Comparison of ENCODE assay signal across 28 cellular contexts in genomic region chr15:87871738-87872315, GRCh38.
DNase-seq lines count a peak whose midpoint lies in the region; ATAC-seq and TF ChIP-seq lines count a peak whose summit lies in the region.
"Had no signal": no experiment of that assay in that cellular context is flagged by ENCODE, and none has a peak within 500 bp of the region (broad histone marks: within the 10 kb centered on the region; RNA-seq: fewer than 3 reads in every experiment).

No MANE protein-coding gene starts in this region.

- H3K27ac ChIP-seq in ACC112 (ENCODE audit: low read depth, low read length) (peak overlapping the region; percentile 91), right atrium auricular region (no peak overlapping the region)
- H3K27ac ChIP-seq: C4-2B had no signal

- no peaks in the 10 kb centered on the region for H3K79me2 ChIP-seq in ACC112 (ENCODE audit: control insufficient read depth, insufficient read depth, low read length, unreplicated experiment)

- TF ChIP-seq CTCF in fibroblast of villous mesenchyme (IDR thresholded peaks at IDR 0.05; ENCODE audit: insufficient read depth, low read depth, low read length) (no peak), right atrium auricular region (IDR thresholded peaks at IDR 0.05) (no peak)

- H3K36me3 ChIP-seq in ACC112 (ENCODE audit: insufficient read depth, low read length) (no peaks in the 10 kb centered on the region), right atrium auricular region (no peaks in the 10 kb centered on the region)

- H3K4me3 ChIP-seq in ACC112 (ENCODE audit: low read depth, low read length) (peak overlapping the region; percentile 27; the same call in 1 of the 2 replicates), fibroblast of villous mesenchyme (ENCODE audit: low read depth, low read length) (no peak overlapping the region), right atrium auricular region (no peak overlapping the region)

- H3K9me3 ChIP-seq in right atrium auricular region: no peaks in the 10 kb centered on the region

- H2AFZ ChIP-seq in ACC112 (ENCODE audit: low read length, unreplicated experiment): peak overlapping the region; percentile 50

- H3K27me3 ChIP-seq in ACC112 (ENCODE audit: insufficient read depth, low read length) (no peaks in the 10 kb centered on the region), right atrium auricular region (no peaks in the 10 kb centered on the region)

- peaks cover 24% of the 10 kb centered on the region for H3K4me1 ChIP-seq in ACC112 (ENCODE audit: control insufficient read depth, insufficient read depth, low read length, unreplicated experiment)
- H3K4me1 ChIP-seq in right atrium auricular region: no peaks in the 10 kb centered on the region

- peak; percentile 73 for DNase-seq in EH (ENCODE audit: low read depth)
- DNase-seq in RPMI8226: peak; percentile 44
- peak; percentile 8 for DNase-seq in fibroblast of villous mesenchyme (ENCODE audit: low read depth)
- DNase-seq in right atrium auricular region (ENCODE audit: low spot score): no peak
- no peak for DNase-seq in activated CD4-positive, alpha-beta T cell treated with anti-CD3 and anti-CD28 coated beads, Interleukin-2, amount 50 U/mL, for 1 hour
- no peak for DNase-seq in kidney tubule cell (ENCODE audit: low spot score)
- DNase-seq: activated CD4-positive, alpha-beta T cell treated with anti-CD3 and anti-CD28 coated beads, Interleukin-2, amount 10 ng/mL, durations not matched to agents 7 days and 5 days; activated CD8-positive, alpha-beta memory T cell treated with anti-CD3 and anti-CD28 coated beads, Interleukin-2, amount 10 ng/mL, durations not matched to agents 7 days and 5 days; activated gamma-delta T cell; activated naive CD8-positive, alpha-beta T cell treated with anti-CD3 and anti-CD28 coated beads for 36 hours; activated T-cell treated with anti-CD3 and anti-CD28 coated beads, Interleukin-2, amount 50 U/mL, for 4 hours; aorta; cortex of kidney; effector memory CD8-positive, alpha-beta T cell; erythroblast; MV-4-11; naive thymus-derived CD4-positive, alpha-beta T cell; NCI-H146; NCI-H446 treated with DMSO at 0.1 percent for 48 hours; NCI-H774; nucleus accumbens; stimulated activated naive B cell treated with anti-CD40 and anti-IgM and Interleukin-4, amounts not matched to agents 10 μg/mL and 1 μg/mL and 100 μg/mL, for 72 hours; T-helper 1 cell; trophoblast cell had no signal

- ATAC-seq in GM18867 (IDR thresholded peaks at IDR 0.05; ENCODE audit: unreplicated experiment): no peak
- ATAC-seq: activated CD8-positive, alpha-beta memory T cell treated with anti-CD3 and anti-CD28 coated beads, Interleukin-2, amount 10 ng/mL, durations not matched to agents 7 days and 5 days; activated T-cell treated with anti-CD3 and anti-CD28 coated beads, Interleukin-2, amount 50 U/mL, for 4 hours; effector memory CD8-positive, alpha-beta T cell; naive thymus-derived CD4-positive, alpha-beta T cell; WTC11 had no signal

Comparison
In these comparisons a context has a peak if more than half of its experiments do, and no peak if none do; other contexts are left out.
1. DNase-seq: peak in EH (single experiment), RPMI8226 (single experiment) and fibroblast of villous mesenchyme (single experiment); none in right atrium auricular region (single experiment), activated CD4-positive, alpha-beta T cell treated with anti-CD3 and anti-CD28 coated beads, Interleukin-2, amount 50 U/mL, for 1 hour (single experiment) and kidney tubule cell (single experiment).